In genomic region chr9:112245126-112245525, GRCh38 we compare ENCODE assay signal across 26 cellular contexts.
"Had no signal": no experiment of that assay in that cellular context is flagged by ENCODE, and none has a peak within 500 bp of the region (broad histone marks: within the 10 kb centered on the region; RNA-seq: fewer than 3 reads in every experiment).

No MANE protein-coding gene starts in this region.

- H3K4me3 ChIP-seq: colonic mucosa, heart right ventricle, left ventricle myocardium inferior, lower lobe of right lung, ovary, psoas muscle, skin epidermis, thoracic aorta, tibial nerve, upper lobe of left lung had no signal

- H3K27ac ChIP-seq: colonic mucosa, heart right ventricle, left ventricle myocardium inferior, lower lobe of right lung, ovary, psoas muscle, skin epidermis, thoracic aorta, tibial nerve, upper lobe of left lung had no signal

- H3K36me3 Mint-ChIP-seq: natural killer cell had no signal

- H3K9me3 Mint-ChIP-seq: effector memory CD8-positive, alpha-beta T cell; natural killer cell; stimulated activated naive B cell treated with anti-CD40 and anti-IgM and Interleukin-4, amounts not matched to agents 10 μg/mL and 1 μg/mL and 100 μg/mL, for 72 hours; stimulated activated naive CD8-positive, alpha-beta T cell treated with anti-CD3 and anti-CD28 coated beads, Interleukin-15, Interleukin-2, amounts not matched to agents 100 ng/mL and 50 ng/mL, for 24 hours had no signal

- H3K4me1 ChIP-seq: colonic mucosa, left ventricle myocardium inferior, lower lobe of right lung, psoas muscle, tibial nerve had no signal

- ATAC-seq: effector memory CD8-positive, alpha-beta T cell; heart right ventricle; left cardiac atrium; natural killer cell; psoas muscle; right cardiac atrium; stimulated activated naive B cell treated with anti-CD40 and anti-IgM and Interleukin-4, amounts not matched to agents 10 μg/mL and 1 μg/mL and 100 μg/mL, for 72 hours had no signal

- H3K27ac Mint-ChIP-seq: effector memory CD8-positive, alpha-beta T cell; stimulated activated naive B cell treated with anti-CD40 and anti-IgM and Interleukin-4, amounts not matched to agents 10 μg/mL and 1 μg/mL and 100 μg/mL, for 72 hours; stimulated activated naive CD8-positive, alpha-beta T cell treated with anti-CD3 and anti-CD28 coated beads, Interleukin-15, Interleukin-2, amounts not matched to agents 100 ng/mL and 50 ng/mL, for 24 hours had no signal

- H3K9me3 ChIP-seq: colonic mucosa, heart right ventricle, left ventricle myocardium inferior, lower lobe of right lung, ovary, psoas muscle, thoracic aorta, tibial nerve, upper lobe of left lung had no signal

- FAIRE-seq: endometrium, islet of Langerhans, urothelium cell line had no signal

- H3K27me3 ChIP-seq: colonic mucosa, heart right ventricle, ovary, tibial nerve, upper lobe of left lung had no signal

- DNase-seq: colonic mucosa; effector memory CD8-positive, alpha-beta T cell; foreskin melanocyte; glutamatergic neuron; heart right ventricle; hippocampal formation; left cardiac atrium; left ventricle myocardium inferior; lower lobe of right lung; natural killer cell; occipital lobe; ovary; posterior cingulate gyrus; psoas muscle; right cardiac atrium; stimulated activated CD4-positive, alpha-beta T cell treated with anti-CD3 and anti-CD28 coated beads, Interleukin-15, amount 100 ng/mL, for 24 hours; stimulated activated CD4-positive, alpha-beta T cell treated with anti-CD3 and anti-CD28 coated beads, Interleukin-2, amount 100 ng/mL, for 48 hours; stimulated activated naive B cell treated with anti-CD40 and anti-IgM and Interleukin-4, amounts not matched to agents 10 μg/mL and 1 μg/mL and 100 μg/mL, for 72 hours; upper lobe of left lung had no signal

- H3K36me3 ChIP-seq: colonic mucosa, ovary, thoracic aorta had no signal
